In the genomic region with DNA sequence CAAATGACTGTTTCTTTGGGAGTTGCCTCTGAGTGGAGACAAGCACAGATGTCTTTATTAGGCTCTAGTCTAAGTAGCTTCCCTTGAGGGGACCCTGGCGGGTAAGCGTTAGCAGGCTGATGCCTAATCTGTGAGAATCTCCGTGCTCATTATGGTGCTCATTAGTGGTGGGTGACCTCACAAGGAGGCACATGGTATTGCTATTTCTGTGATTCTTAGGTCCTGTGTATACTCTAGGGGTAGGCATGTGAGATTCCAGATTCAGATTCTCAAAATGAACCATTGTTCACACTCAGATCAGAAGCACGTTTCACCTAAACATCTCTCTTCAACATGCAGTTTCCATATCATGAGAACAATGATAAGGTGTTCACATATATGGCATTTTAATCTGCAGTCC, we compare ENCODE assay signal across 1 cellular context.
TF ChIP-seq lines count a peak whose summit lies in the region.

No MANE protein-coding gene starts in this region.

TF ChIP-seq in H1, 55 proteins besides CTCF, POLR2A, EP300 and RAD21:
- TF ChIP-seq TCF12 (IDR thresholded peaks at IDR 0.05; ENCODE audit: low read depth, low read length) = no peak
- no peak for TF ChIP-seq SIN3A (conservative IDR thresholded peaks at IDR 0.05 in 1 of 2, IDR thresholded peaks at IDR 0.05 in 1 of 2; ENCODE audit: low read depth in 1 of 2, low read length in 2 of 2)
- no peak for TF ChIP-seq ASH2L (IDR thresholded peaks at IDR 0.05; ENCODE audit: low read length)
